15 cellular contexts compared by ENCODE assay signal in genomic region chr10:79396587-79396986, GRCh38.
"Had no signal": no experiment of that assay in that cellular context is flagged by ENCODE, and none has a peak within 500 bp of the region (broad histone marks: within the 10 kb centered on the region; RNA-seq: fewer than 3 reads in every experiment).

No MANE protein-coding gene starts in this region.

- H3K27ac Mint-ChIP-seq: activated naive CD4-positive, alpha-beta T cell treated with anti-CD3 and anti-CD28 coated beads for 36 hours; activated T-helper 17 cell treated with anti-CD3 and anti-CD28 coated beads, Interleukin-2, amount 50 U/mL, for 72 hours; natural killer cell treated with Interleukin-12 subunit alpha and Interleukin-12 subunit beta and Interleukin-15 and Interleukin-18, amount 100 ng/mL, for 72 hours; stimulated activated naive B cell treated with anti-CD40 and anti-IgM and Interleukin-4, amounts not matched to agents 10 μg/mL and 1 μg/mL and 100 μg/mL, for 72 hours; T-helper 1 cell treated with Interleukin-12 subunit alpha and Interleukin-12 subunit beta and Interleukin-4 antibody, amounts not matched to agents 30 μg/mL and 1 μg/mL, for 36 hours had no signal

- H3K27me3 ChIP-seq: colonic mucosa, gastroesophageal sphincter, spleen, testis had no signal

- H3K27me3 Mint-ChIP-seq: activated T-helper 17 cell treated with anti-CD3 and anti-CD28 coated beads, Interleukin-2, amount 50 U/mL, for 72 hours; natural killer cell treated with Interleukin-12 subunit alpha and Interleukin-12 subunit beta and Interleukin-15 and Interleukin-18, amount 100 ng/mL, for 72 hours had no signal

- H3K36me3 ChIP-seq: colonic mucosa had no signal

- H3K9ac ChIP-seq: parathyroid adenoma had no signal

- H3K4me3 ChIP-seq: colonic mucosa, gastroesophageal sphincter, lung, spleen, testis had no signal

- ATAC-seq: activated T-helper 17 cell treated with anti-CD3 and anti-CD28 coated beads, Interleukin-2, amount 50 U/mL, for 72 hours; gastroesophageal sphincter; natural killer cell treated with Interleukin-12 subunit alpha and Interleukin-12 subunit beta and Interleukin-15 and Interleukin-18, amount 100 ng/mL, for 72 hours; right cardiac atrium; SK-N-SH treated with all-trans-retinoic acid at 6 μM for 48 hours; stimulated activated naive B cell treated with anti-CD40 and anti-IgM and Interleukin-4, amounts not matched to agents 10 μg/mL and 1 μg/mL and 100 μg/mL, for 72 hours had no signal

- H3K9me3 Mint-ChIP-seq: activated naive CD4-positive, alpha-beta T cell treated with anti-CD3 and anti-CD28 coated beads for 36 hours; activated T-helper 17 cell treated with anti-CD3 and anti-CD28 coated beads, Interleukin-2, amount 50 U/mL, for 72 hours; natural killer cell treated with Interleukin-12 subunit alpha and Interleukin-12 subunit beta and Interleukin-15 and Interleukin-18, amount 100 ng/mL, for 72 hours; T-helper 1 cell treated with Interleukin-12 subunit alpha and Interleukin-12 subunit beta and Interleukin-4 antibody, amounts not matched to agents 30 μg/mL and 1 μg/mL, for 36 hours had no signal

- H3K9me3 ChIP-seq: colonic mucosa, gastroesophageal sphincter, spleen, testis had no signal

- H3K4me1 Mint-ChIP-seq: activated T-helper 17 cell treated with anti-CD3 and anti-CD28 coated beads, Interleukin-2, amount 50 U/mL, for 72 hours had no signal

- H3K36me3 Mint-ChIP-seq: natural killer cell treated with Interleukin-12 subunit alpha and Interleukin-12 subunit beta and Interleukin-15 and Interleukin-18, amount 100 ng/mL, for 72 hours; stimulated activated naive B cell treated with anti-CD40 and anti-IgM and Interleukin-4, amounts not matched to agents 10 μg/mL and 1 μg/mL and 100 μg/mL, for 72 hours had no signal

- DNase-seq: activated CD4-positive, alpha-beta T cell treated with anti-CD3 and anti-CD28 coated beads for 4 hours; activated naive CD4-positive, alpha-beta T cell treated with anti-CD3 and anti-CD28 coated beads for 36 hours; colonic mucosa; stimulated activated CD4-positive, alpha-beta T cell treated with anti-CD3 and anti-CD28 coated beads, Interleukin-1b, Interleukin-23, amount 100 ng/mL, for 48 hours; stimulated activated naive B cell treated with anti-CD40 and anti-IgM and Interleukin-4, amounts not matched to agents 10 μg/mL and 1 μg/mL and 100 μg/mL, for 72 hours; testis had no signal

- H3K4me3 Mint-ChIP-seq: activated naive CD4-positive, alpha-beta T cell treated with anti-CD3 and anti-CD28 coated beads for 36 hours; activated T-helper 17 cell treated with anti-CD3 and anti-CD28 coated beads, Interleukin-2, amount 50 U/mL, for 72 hours; natural killer cell treated with Interleukin-12 subunit alpha and Interleukin-12 subunit beta and Interleukin-15 and Interleukin-18, amount 100 ng/mL, for 72 hours; stimulated activated naive B cell treated with anti-CD40 and anti-IgM and Interleukin-4, amounts not matched to agents 10 μg/mL and 1 μg/mL and 100 μg/mL, for 72 hours; T-helper 1 cell treated with Interleukin-12 subunit alpha and Interleukin-12 subunit beta and Interleukin-4 antibody, amounts not matched to agents 30 μg/mL and 1 μg/mL, for 36 hours had no signal
